ENCODE assay signal across 14 cellular contexts in genomic region chr1:94698759-94699502, GRCh38.
DNase-seq lines count a peak whose midpoint lies in the region; ATAC-seq and TF ChIP-seq lines count a peak whose summit lies in the region.
"Had no signal": no experiment of that assay in that cellular context is flagged by ENCODE, and none has a peak within 500 bp of the region (broad histone marks: within the 10 kb centered on the region; RNA-seq: fewer than 3 reads in every experiment).

No MANE protein-coding gene starts in this region.

- intact Hi-C loops in lower leg skin (cut with DNase I; ENCODE audit: low total_unique reads): no loop called here

- TF ChIP-seq CTCF in AG04449 (IDR thresholded peaks at IDR 0.05; ENCODE audit: insufficient read depth, low read length, missing control alignments) (no peak), HFFc6 (IDR thresholded peaks at IDR 0.05) (peak; percentile 60), WTC11 (IDR thresholded peaks at IDR 0.05) (no peak), lower leg skin (IDR thresholded peaks at IDR 0.05) (no peak)

- H3K27me3 Mint-ChIP-seq in HFFc6 (ENCODE audit: insufficient read depth): no peaks in the 10 kb centered on the region
- no peaks in the 10 kb centered on the region; the same call in 1 of the 2 replicates for H3K27me3 Mint-ChIP-seq in WTC11 (ENCODE audit: low read depth)

- peak overlapping the region; percentile 38 for H3K4me3 Mint-ChIP-seq in HFFc6
- H3K4me3 Mint-ChIP-seq in WTC11: no peak overlapping the region
- H3K4me3 Mint-ChIP-seq: neural progenitor cell had no signal

- WGBS in lower leg skin, 2 donors: 63 to 69% methylated on average over 3 of the region's 3 CpGs

- H3K4me3 ChIP-seq in AG04449 (ENCODE audit: low read depth, low read length): no peak overlapping the region
- H3K4me3 ChIP-seq in lower leg skin (ENCODE audit: low read depth, poor library complexity, severe bottlenecking): no peak overlapping the region
- H3K4me3 ChIP-seq: BLaER1, neural progenitor cell, uterus had no signal

- DNase-seq in AG04449 (ENCODE audit: low read depth, low spot score) (peak; percentile 68), HFFc6 (peak; percentile 84), WTC11 (ENCODE audit: low spot score) (no peak), glomerular visceral epithelial cell (ENCODE audit: extremely low spot score) (peak; percentile 60), NCI-H1105 treated with DMSO at 0.1 percent for 48 hours (lab: John Stamatoyannopoulos, UW) (no peak), iPS-NIHi11 (ENCODE audit: low spot score) (no peak), lower leg skin (ENCODE audit: low spot score in 2 of 2) (no peak)
- DNase-seq: activated T-cell treated with anti-CD3 and anti-CD28 coated beads for 4 hours; KBM-7; stimulated activated CD8-positive, alpha-beta memory T cell treated with anti-CD3 and anti-CD28 coated beads, Interleukin-4, amount 100 ng/mL, for 48 hours; uterus had no signal

- ATAC-seq in WTC11 (no peak), GM18907 (IDR thresholded peaks at IDR 0.05; ENCODE audit: unreplicated experiment) (no peak)

- no peak for TF ChIP-seq POLR2A in lower leg skin (IDR thresholded peaks at IDR 0.05)

- H3K36me3 Mint-ChIP-seq in HFFc6 (ENCODE audit: low read depth): peaks cover 33% of the 10 kb centered on the region
- no peaks in the 10 kb centered on the region for H3K36me3 Mint-ChIP-seq in WTC11
- H3K36me3 Mint-ChIP-seq: neural progenitor cell had no signal

- H3K4me1 Mint-ChIP-seq in HFFc6 (ENCODE audit: low read depth) (peaks cover 92% of the 10 kb centered on the region), WTC11 (peaks cover 17% of the 10 kb centered on the region)

- CTCF ChIA-PET in AG04449 (lab: Yijun Ruan, JAX): interaction anchor here (0.8 to 2.3 kb wide), 6 partner anchors 10 to 177 kb away, joined by 3 to 10 read pairs (median 4); no protein-coding TSS in a partner anchor
- CTCF ChIA-PET in WTC11 (lab: Charles Lee): interaction anchor here (0.6 to 1.4 kb wide), 3 partner anchors 15 to 103 kb away, joined by 4 to 5 read pairs (median 4); no protein-coding TSS in a partner anchor

- no peaks in the 10 kb centered on the region; the same call in 1 of the 2 replicates for H3K9me3 Mint-ChIP-seq in HFFc6
- peaks cover 5% of the 10 kb centered on the region; the same call in 1 of the 2 replicates for H3K9me3 Mint-ChIP-seq in WTC11

- POLR2A ChIA-PET in AG04449 (lab: Yijun Ruan, JAX) (interaction anchor here (0.6 to 1.2 kb wide), 3 partner anchors 42 to 119 kb away, joined by 3 read pairs; no protein-coding TSS in a partner anchor), WTC11 (lab: Charles Lee) (interaction anchor here (0.7 kb wide), 1 partner anchor 1621 kb away, joined by 3 read pairs; no protein-coding TSS in a partner anchor)

- peak overlapping the region; percentile 86 for H3K27ac Mint-ChIP-seq in HFFc6
- no peak overlapping the region for H3K27ac Mint-ChIP-seq in WTC11
- H3K27ac Mint-ChIP-seq: neural progenitor cell had no signal

TF ChIP-seq in WTC11, 78 proteins besides CTCF, POLR2A, EP300 and RAD21:
- TF ChIP-seq ESRRA (CRISPR knock-in tag; IDR thresholded peaks at IDR 0.05; ENCODE audit: borderline replicate concordance): no peak
- TF ChIP-seq GABPB1 (CRISPR knock-in tag; IDR thresholded peaks at IDR 0.05): 0 out of 2 replicates have a peak, but pooled peaks have one; percentile 13
- TF ChIP-seq ZNF121 (CRISPR knock-in tag; IDR thresholded peaks at IDR 0.05): peak; percentile 87

Comparison
In these comparisons a context has a peak if more than half of its experiments do, and no peak if none do; other contexts are left out.
1. DNase-seq: peak in AG04449 (single experiment), HFFc6 (single experiment) and glomerular visceral epithelial cell (single experiment); none in WTC11 (single experiment), NCI-H1105 treated with DMSO at 0.1 percent for 48 hours (single experiment), iPS-NIHi11 (single experiment) and lower leg skin (0 of 2).